Comparison of ENCODE assay signal across 8 cellular contexts in the genomic region with DNA sequence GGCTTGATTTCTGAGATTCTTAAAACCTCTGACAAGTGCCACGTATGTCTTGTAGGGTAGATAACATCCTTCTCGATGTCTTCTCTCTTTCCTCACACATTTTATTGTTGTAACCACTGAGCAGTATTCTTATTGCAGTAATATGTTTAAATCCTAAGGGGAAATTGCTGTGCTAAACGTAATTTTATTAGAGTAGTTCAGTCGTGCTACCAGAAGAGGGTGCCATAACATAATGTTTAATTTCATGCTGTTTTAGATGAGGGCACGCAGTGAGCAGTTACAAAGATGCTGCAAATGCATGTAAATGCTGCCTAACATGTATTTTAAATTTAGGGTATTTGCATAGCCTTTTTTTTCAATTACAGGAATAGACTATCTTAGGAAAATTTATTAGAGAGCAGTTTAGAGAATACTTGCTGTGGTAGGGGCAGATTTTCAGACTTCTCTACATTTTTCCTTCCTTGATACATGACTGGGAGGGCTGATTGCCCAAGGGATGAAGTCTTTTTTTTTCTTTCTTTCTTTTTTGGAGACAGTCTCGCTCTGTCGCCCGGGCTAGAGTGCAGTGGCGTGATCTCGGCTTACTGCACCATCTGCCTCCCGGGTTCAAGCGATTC. TPM values are rescaled to one million over a fixed set of nuclear protein-coding genes. Genes with fewer than 3 reads are reported as not detected.
A peak's percentile ranks its signal among the peaks of the same experiment; 100 is the strongest.
DNase-seq lines count a peak whose midpoint lies in the region; ATAC-seq and TF ChIP-seq lines count a peak whose summit lies in the region.

No MANE protein-coding gene starts in this region.

- TF ChIP-seq CTCF in nephron (IDR thresholded peaks at IDR 0.05; ENCODE audit: unreplicated experiment in 3 of 3) = peak; percentile 61 to 74 (median 73)

- POLR2A ChIA-PET in activated CD4-positive, alpha-beta memory T cell treated with anti-CD3 and anti-CD28 coated beads for 36 hours (lab: Charles Lee) = no interaction called here

- CTCF ChIA-PET in activated CD4-positive, alpha-beta memory T cell treated with anti-CD3 and anti-CD28 coated beads for 36 hours (lab: Charles Lee) = interaction anchor here (0.6 to 4.1 kb wide), 20 partner anchors 10 to 507 kb away, joined by 3 to 15 read pairs (median 4); partner anchors contain the start of gene GAN

- intact Hi-C loops in Right ventricle myocardium superior (cut with DNase I) = loop anchor here (2.0 kb wide), 1 partner anchor 356 kb away; no protein-coding TSS in a partner anchor
- intact Hi-C loops in Right ventricle myocardium inferior (cut with DNase I) = loop anchor here (2.0 to 10.0 kb wide), 2 partner anchors 356 to 508 kb away; no protein-coding TSS in a partner anchor
- intact Hi-C loops in activated CD4-positive, alpha-beta memory T cell treated with anti-CD3 and anti-CD28 coated beads for 36 hours (cut with micrococcal nuclease) = loop anchor here (1.0 to 10.0 kb wide), 3 partner anchors 357 to 508 kb away; no protein-coding TSS in a partner anchor

- no peaks in the 10 kb centered on the region for H3K27me3 Mint-ChIP-seq in nephron (ENCODE audit: low read depth)
- no peaks in the 10 kb centered on the region for H3K27me3 Mint-ChIP-seq in activated CD4-positive, alpha-beta memory T cell treated with anti-CD3 and anti-CD28 coated beads for 36 hours

- ATAC-seq in Right ventricle myocardium superior (ENCODE audit: poor library complexity) (peak; percentile 60), Right ventricle myocardium inferior (no peak)

- no peak overlapping the region for H3K27ac Mint-ChIP-seq in nephron
- H3K27ac Mint-ChIP-seq in activated CD4-positive, alpha-beta memory T cell treated with anti-CD3 and anti-CD28 coated beads for 36 hours = no peak overlapping the region

- H3K4me3 Mint-ChIP-seq in nephron = no peak overlapping the region
- H3K4me3 Mint-ChIP-seq in activated CD4-positive, alpha-beta memory T cell treated with anti-CD3 and anti-CD28 coated beads for 36 hours = no peak overlapping the region

- in situ Hi-C loops in KBM-7 (cut with MboI; ENCODE audit: low pct_unique_long_range_greater_than_20kb, low sequenced_read_pairs) = loop anchor here (25.0 kb wide), 1 partner anchor 521 kb away; no protein-coding TSS in a partner anchor

- TF ChIP-seq POLR2A in erythroblast (IDR thresholded peaks at IDR 0.05; ENCODE audit: low read length) = no peak

- peaks cover 51% of the 10 kb centered on the region for H3K36me3 Mint-ChIP-seq in nephron (ENCODE audit: low read depth)
- H3K36me3 Mint-ChIP-seq in activated CD4-positive, alpha-beta memory T cell treated with anti-CD3 and anti-CD28 coated beads for 36 hours = peaks cover 29% of the 10 kb centered on the region

- no peaks in the 10 kb centered on the region for H3K4me1 Mint-ChIP-seq in nephron
- no peaks in the 10 kb centered on the region for H3K4me1 Mint-ChIP-seq in activated CD4-positive, alpha-beta memory T cell treated with anti-CD3 and anti-CD28 coated beads for 36 hours (ENCODE audit: low read depth)

- no peaks in the 10 kb centered on the region for H3K9me3 Mint-ChIP-seq in nephron
- no peaks in the 10 kb centered on the region for H3K9me3 Mint-ChIP-seq in activated CD4-positive, alpha-beta memory T cell treated with anti-CD3 and anti-CD28 coated beads for 36 hours

- DNase-seq in Right ventricle myocardium superior (no peak), Right ventricle myocardium inferior (ENCODE audit: missing footprints) (no peak), KBM-7 (peak; percentile 73), RPMI7951 (ENCODE audit: low read depth) (peak; percentile 48), erythroblast (lab: John Stamatoyannopoulos, UW) (peak; percentile 41 to 66), T-helper 9 cell (no peak)
- DNase-seq in activated CD4-positive, alpha-beta memory T cell treated with anti-CD3 and anti-CD28 coated beads for 36 hours = no peak

RNA-seq across cellular contexts. Expression of gene GAN, which starts 51.7 kb away (rescaled TPM):
- total RNA-seq in Right ventricle myocardium superior (9.0 TPM), Right ventricle myocardium inferior (8.5 TPM)
- 5.2 and 5.5 TPM in 2 replicates for total RNA-seq in RPMI7951 (2014; rRNA removed; shearing (Covaris generic))
- 10 to 100 TPM; 13.6 to 14.5 TPM for total RNA-seq in activated CD4-positive, alpha-beta memory T cell treated with anti-CD3 and anti-CD28 coated beads for 36 hours

Comparison
In these comparisons a context has a peak if more than half of its experiments do, and no peak if none do; other contexts are left out.
1. DNase-seq: peak in KBM-7 (single experiment), RPMI7951 (single experiment) and erythroblast (2 of 2); none in Right ventricle myocardium superior (single experiment), Right ventricle myocardium inferior (single experiment), T-helper 9 cell (single experiment) and activated CD4-positive, alpha-beta memory T cell treated with anti-CD3 and anti-CD28 coated beads for 36 hours (single experiment).